16 cellular contexts compared by ENCODE assay signal in genomic region chr4:74942251-74942917, GRCh38. TPM values are rescaled to one million over a fixed set of nuclear protein-coding genes. Genes with fewer than 3 reads are reported as not detected.
DNase-seq lines count a peak whose midpoint lies in the region; ATAC-seq and TF ChIP-seq lines count a peak whose summit lies in the region.
"Had no signal": no experiment of that assay in that cellular context is flagged by ENCODE, and none has a peak within 500 bp of the region (broad histone marks: within the 10 kb centered on the region; RNA-seq: fewer than 3 reads in every experiment).

No MANE protein-coding gene starts in this region.

- DNase-seq in Right ventricle myocardium superior (no peak), Right ventricle myocardium inferior (ENCODE audit: missing footprints) (no peak), M059J (ENCODE audit: low read depth) (peak; percentile 3), epithelial cell of esophagus (ENCODE audit: low read depth) (peak; percentile 65), tibial artery (no peak), Kasumi-1 (lab: John Stamatoyannopoulos, UW) (no peak), NOMO-1 treated with dmso at 0.1 percent for 144 hours (lab: John Stamatoyannopoulos, UW; ENCODE audit: unreplicated experiment) (no peak)
- DNase-seq: NCI-H345, NCI-H526 treated with DMSO at 0.1 percent for 48 hours, SHP77 had no signal

- ATAC-seq in Right ventricle myocardium superior (ENCODE audit: poor library complexity) (peak; percentile 15), Right ventricle myocardium inferior (no peak), HG02759 (IDR thresholded peaks at IDR 0.05; ENCODE audit: unreplicated experiment) (no peak)
- ATAC-seq: SK-N-SH treated with all-trans-retinoic acid at 6 μM for 48 hours had no signal

- peaks cover 0 to 74% (median 5%) of the 10 kb centered on the region in 4 donors for H3K4me1 ChIP-seq in tibial artery
- H3K4me1 ChIP-seq: BLaER1 treated with 17β-estradiol and CSF1 and Interleukin-3, amounts not matched to agents 10 nM and 100 nM had no signal

- intact Hi-C loops in Right ventricle myocardium superior (cut with DNase I) (no loop called here), Right ventricle myocardium inferior (cut with DNase I) (no loop called here), tibial artery (cut with DNase I; ENCODE audit: low total_unique reads) (no loop called here)

- TF ChIP-seq CTCF in epithelial cell of esophagus (IDR thresholded peaks at IDR 0.05; ENCODE audit: insufficient read depth, low read depth, low read length, missing control alignments) (no peak), tibial artery (IDR thresholded peaks at IDR 0.05) (no peak)

- H3K4me3 ChIP-seq in epithelial cell of esophagus (ENCODE audit: low read length) (no peak overlapping the region), tibial artery (no peak overlapping the region)
- H3K4me3 ChIP-seq: BLaER1 treated with 17β-estradiol and CSF1 and Interleukin-3, amounts not matched to agents 10 nM and 100 nM; PC-9 had no signal

- no peaks in the 10 kb centered on the region for H3K9me3 ChIP-seq in tibial artery
- H3K9me3 ChIP-seq: BLaER1 treated with 17β-estradiol and CSF1 and Interleukin-3, amounts not matched to agents 10 nM and 100 nM had no signal

- no peaks in the 10 kb centered on the region for H3K27me3 ChIP-seq in tibial artery
- H3K27me3 ChIP-seq: BLaER1 treated with 17β-estradiol and CSF1 and Interleukin-3, amounts not matched to agents 10 nM and 100 nM had no signal

- H3K36me3 ChIP-seq in tibial artery = no peaks in the 10 kb centered on the region
- H3K36me3 ChIP-seq: BLaER1 treated with 17β-estradiol and CSF1 and Interleukin-3, amounts not matched to agents 10 nM and 100 nM had no signal

- peak overlapping the region; percentile 15 to 49 for H3K27ac ChIP-seq in tibial artery
- H3K27ac ChIP-seq: BLaER1 treated with 17β-estradiol and CSF1 and Interleukin-3, amounts not matched to agents 10 nM and 100 nM; PC-9 had no signal

RNA-seq across cellular contexts. Expression of gene PARM1, which starts 9.5 kb away (rescaled TPM):
- total RNA-seq in Right ventricle myocardium superior (65.2 TPM), Right ventricle myocardium inferior (58.7 TPM)
- total RNA-seq in M059J (2014; rRNA removed; shearing (Covaris generic)) = 0.17 and 0.22 TPM in 2 replicates
- total RNA-seq: A172, G401 had no signal

Comparison
In these comparisons a context has a peak if more than half of its experiments do, and no peak if none do; other contexts are left out.
1. DNase-seq: peak in M059J (single experiment) and epithelial cell of esophagus (single experiment); none in Right ventricle myocardium superior (single experiment), Right ventricle myocardium inferior (single experiment), tibial artery (0 of 2), Kasumi-1 (0 of 2) and NOMO-1 treated with dmso at 0.1 percent for 144 hours (single experiment).
2. RNA of gene PARM1, which starts 9.5 kb away (total RNA-seq): 65.2 TPM in Right ventricle myocardium superior (single experiment) and 58.7 TPM in Right ventricle myocardium inferior (single experiment); 0.17 to 0.22 TPM in M059J; every median in the first group is over 10 times any median in the second.